ENCODE assay signal across 1 cellular context in genomic region chrX:10119399-10119990, GRCh38.
TF ChIP-seq lines count a peak whose summit lies in the region.

No MANE protein-coding gene starts in this region.

TF ChIP-seq in HepG2, 621 proteins besides CTCF, POLR2A, EP300 and RAD21 (continued from another document):
- peak; percentile 35; the same call in 1 of the 2 replicates for TF ChIP-seq PRDM10 (CRISPR knock-in tag; IDR thresholded peaks at IDR 0.05; ENCODE audit: low read depth)
- no peak for TF ChIP-seq ZSCAN21 (CRISPR knock-in tag; IDR thresholded peaks at IDR 0.05; ENCODE audit: borderline replicate concordance)
- no peak for TF ChIP-seq SMAD9 (CRISPR knock-in tag; IDR thresholded peaks at IDR 0.05)
- TF ChIP-seq FOXJ3 (CRISPR knock-in tag; IDR thresholded peaks at IDR 0.05; ENCODE audit: borderline replicate concordance): peak; percentile 35; the same call in 1 of the 2 replicates
- TF ChIP-seq NFATC3 (CRISPR knock-in tag; IDR thresholded peaks at IDR 0.05): no peak
- TF ChIP-seq SAP130 (CRISPR knock-in tag; IDR thresholded peaks at IDR 0.05; ENCODE audit: low read depth): peak; percentile 36
- TF ChIP-seq SMYD3 (CRISPR knock-in tag; IDR thresholded peaks at IDR 0.05): no peak
- TF ChIP-seq TSC22D2 (CRISPR knock-in tag; IDR thresholded peaks at IDR 0.05; ENCODE audit: borderline replicate concordance): peak; percentile 41; the same call in 1 of the 2 replicates
- peak; percentile 76; the same call in 1 of the 2 replicates for TF ChIP-seq CBX5 (CRISPR knock-in tag; IDR thresholded peaks at IDR 0.05; ENCODE audit: borderline replicate concordance)
- TF ChIP-seq HNF4A (CRISPR knock-in tag; IDR thresholded peaks at IDR 0.05): 0 out of 2 replicates have a peak, but pooled peaks have one; percentile 7
- TF ChIP-seq TOE1 (CRISPR knock-in tag; IDR thresholded peaks at IDR 0.05): 0 out of 2 replicates have a peak, but pooled peaks have one; percentile 36
- TF ChIP-seq FOSL2 (CRISPR knock-in tag; IDR thresholded peaks at IDR 0.05): peak; percentile 47
- no peak for TF ChIP-seq ETS1 (CRISPR knock-in tag; IDR thresholded peaks at IDR 0.05)
- TF ChIP-seq ZNF292 (CRISPR knock-in tag; IDR thresholded peaks at IDR 0.05; ENCODE audit: borderline replicate concordance, low read depth): no peak
- TF ChIP-seq, protein P1, sequence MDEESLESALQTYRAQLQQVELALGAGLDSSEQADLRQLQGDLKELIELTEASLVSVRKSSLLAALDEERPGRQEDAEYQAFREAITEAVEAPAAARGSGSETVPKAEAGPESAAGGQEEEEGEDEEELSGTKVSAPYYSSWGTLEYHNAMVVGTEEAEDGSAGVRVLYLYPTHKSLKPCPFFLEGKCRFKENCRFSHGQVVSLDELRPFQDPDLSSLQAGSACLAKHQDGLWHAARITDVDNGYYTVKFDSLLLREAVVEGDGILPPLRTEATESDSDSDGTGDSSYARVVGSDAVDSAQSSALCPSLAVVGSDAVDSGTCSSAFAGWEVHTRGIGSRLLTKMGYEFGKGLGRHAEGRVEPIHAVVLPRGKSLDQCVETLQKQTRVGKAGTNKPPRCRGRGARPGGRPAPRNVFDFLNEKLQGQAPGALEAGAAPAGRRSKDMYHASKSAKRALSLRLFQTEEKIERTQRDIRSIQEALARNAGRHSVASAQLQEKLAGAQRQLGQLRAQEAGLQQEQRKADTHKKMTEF (CRISPR knock-in tag; IDR thresholded peaks at IDR 0.05): peak; percentile 58; the same call in 1 of the 2 replicates
- no peak for TF ChIP-seq ZSCAN29 (CRISPR knock-in tag; conservative IDR thresholded peaks at IDR 0.05)
- TF ChIP-seq POGZ (CRISPR knock-in tag; IDR thresholded peaks at IDR 0.05): peak; percentile 64
- TF ChIP-seq CBFB (CRISPR knock-in tag; IDR thresholded peaks at IDR 0.05): 0 out of 2 replicates have a peak, but pooled peaks have one; percentile 44
- peak; percentile 50; the same call in 1 of the 2 replicates for TF ChIP-seq ZBTB25 (CRISPR knock-in tag; IDR thresholded peaks at IDR 0.05)
- TF ChIP-seq TARDBP (CRISPR knock-in tag; IDR thresholded peaks at IDR 0.05): peak; percentile 31; the same call in 1 of the 2 replicates
- no peak for TF ChIP-seq LRRFIP1 (CRISPR knock-in tag; conservative IDR thresholded peaks at IDR 0.05)
- peak; percentile 54 for TF ChIP-seq JARID2 (CRISPR knock-in tag; IDR thresholded peaks at IDR 0.05; ENCODE audit: insufficient replicate concordance)
- peak; percentile 53; the same call in 1 of the 2 replicates for TF ChIP-seq GATAD1 (CRISPR knock-in tag; IDR thresholded peaks at IDR 0.05)
- no peak for TF ChIP-seq GABPA (IDR thresholded peaks at IDR 0.05; ENCODE audit: low read depth, low read length)
- 0 out of 2 replicates have a peak, but pooled peaks have one; percentile 30 for TF ChIP-seq GABPA (CRISPR knock-in tag; IDR thresholded peaks at IDR 0.05; ENCODE audit: low read depth)
- no peak for TF ChIP-seq ZZZ3 (CRISPR knock-in tag; IDR thresholded peaks at IDR 0.05; ENCODE audit: borderline replicate concordance)
- TF ChIP-seq REPIN1 (CRISPR knock-in tag; IDR thresholded peaks at IDR 0.05; ENCODE audit: borderline replicate concordance, low read depth): peak; percentile 52; the same call in 1 of the 2 replicates
- TF ChIP-seq IRF2 (CRISPR knock-in tag; IDR thresholded peaks at IDR 0.05): peak; percentile 79
- no peak for TF ChIP-seq KLF12 (CRISPR knock-in tag; IDR thresholded peaks at IDR 0.05; ENCODE audit: borderline replicate concordance)
- TF ChIP-seq RCOR2 (CRISPR knock-in tag; IDR thresholded peaks at IDR 0.05): peak; percentile 68; the same call in 1 of the 2 replicates
- TF ChIP-seq NFYC (CRISPR knock-in tag; IDR thresholded peaks at IDR 0.05): peak; percentile 12; the same call in 1 of the 2 replicates
- TF ChIP-seq TOPORS (CRISPR knock-in tag; IDR thresholded peaks at IDR 0.05): peak; percentile 86
- TF ChIP-seq PPARG (CRISPR knock-in tag; conservative IDR thresholded peaks at IDR 0.05): peak; percentile 34; the same call in 1 of the 2 replicates
